1 cellular context compared by ENCODE assay signal in genomic region chr5:55691265-55692105, GRCh38.
TF ChIP-seq lines count a peak whose summit lies in the region.

No MANE protein-coding gene starts in this region.

TF ChIP-seq in H1, 55 proteins besides CTCF, POLR2A, EP300 and RAD21:
- TF ChIP-seq CEBPB (IDR thresholded peaks at IDR 0.05; ENCODE audit: low read depth, low read length) = peak; percentile 34; the same call in 1 of the 2 replicates
- no peak for TF ChIP-seq RFX5 (IDR thresholded peaks at IDR 0.05; ENCODE audit: borderline replicate concordance, low read depth, low read length)
- TF ChIP-seq YY1 (IDR thresholded peaks at IDR 0.05; ENCODE audit: low read depth, low read length) = no peak
- no peak for TF ChIP-seq SUZ12 (IDR thresholded peaks at IDR 0.05; ENCODE audit: low read length)
- no peak for TF ChIP-seq ATF3 (IDR thresholded peaks at IDR 0.05; ENCODE audit: insufficient read depth, low read depth, low read length)
- no peak for TF ChIP-seq CBX5 (IDR thresholded peaks at IDR 0.05; ENCODE audit: low read depth, low read length)
- TF ChIP-seq CHD7 (IDR thresholded peaks at IDR 0.05; ENCODE audit: insufficient replicate concordance, low read length) = peak; percentile 25
- no peak for TF ChIP-seq MAX (IDR thresholded peaks at IDR 0.05)
- no peak for TF ChIP-seq RBBP5 (IDR thresholded peaks at IDR 0.05; ENCODE audit: borderline replicate concordance, low read depth, low read length)
- TF ChIP-seq CHD1 (IDR thresholded peaks at IDR 0.05; ENCODE audit: low read depth, low read length) = no peak
- TF ChIP-seq SIX5 (IDR thresholded peaks at IDR 0.05; ENCODE audit: low read depth, low read length) = no peak
- no peak for TF ChIP-seq PHF8 (conservative IDR thresholded peaks at IDR 0.05; ENCODE audit: low read depth, low read length)
- TF ChIP-seq RNF2 (IDR thresholded peaks at IDR 0.05; ENCODE audit: borderline replicate concordance, low read depth, low read length, missing control alignments, poor library complexity, severe bottlenecking) = no peak
- no peak for TF ChIP-seq TAF1 (IDR thresholded peaks at IDR 0.05; ENCODE audit: low read depth, low read length)
- TF ChIP-seq NRF1 (IDR thresholded peaks at IDR 0.05; ENCODE audit: low read depth, low read length) = no peak
